ENCODE assay signal across 16 cellular contexts in the genomic region with DNA sequence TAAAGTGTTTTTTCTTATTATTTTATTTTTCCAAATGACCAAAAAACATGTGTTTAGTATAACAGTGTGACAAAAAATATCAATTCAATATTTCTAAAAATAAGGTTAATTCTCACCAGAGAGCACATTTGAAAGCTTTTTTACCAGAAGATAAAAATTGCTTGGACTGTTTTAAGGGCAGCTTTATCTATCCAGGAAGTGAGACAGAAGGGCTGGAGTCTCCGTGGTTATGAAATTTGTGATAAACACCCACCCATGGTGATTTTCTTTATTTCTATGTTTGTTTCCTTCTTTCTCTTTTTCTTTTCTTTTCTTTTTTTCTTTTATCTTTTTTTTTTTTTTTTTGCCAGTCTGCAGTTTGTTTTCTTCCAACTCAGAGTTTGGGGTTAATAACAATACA.
"Had no signal": no experiment of that assay in that cellular context is flagged by ENCODE, and none has a peak within 500 bp of the region (broad histone marks: within the 10 kb centered on the region; RNA-seq: fewer than 3 reads in every experiment).

No MANE protein-coding gene starts in this region.

- DNase-seq: activated CD4-positive, alpha-beta memory T cell treated with anti-CD3 and anti-CD28 coated beads for 36 hours; activated CD4-positive, alpha-beta T cell treated with anti-CD3 and anti-CD28 coated beads for 4 hours; activated naive CD8-positive, alpha-beta T cell treated with anti-CD3 and anti-CD28 coated beads for 36 hours; activated T-cell treated with anti-CD3 and anti-CD28 coated beads for 4 hours; body of pancreas; central memory CD4-positive, alpha-beta T cell; left colon; lower lobe of right lung; right lobe of liver; stimulated activated naive B cell treated with anti-CD40 and anti-IgM and Interleukin-4, amounts not matched to agents 10 μg/mL and 1 μg/mL and 100 μg/mL, for 72 hours had no signal

- H3K9me3 Mint-ChIP-seq: activated T-helper 1 cell treated with anti-CD3 and anti-CD28 coated beads, Interleukin-12 subunit alpha, Interleukin-12 subunit beta, Interleukin-2, Interleukin-4 antibody, amounts not matched to agents 30 ng/mL and 10 ng/mL and 1 ng/mL, durations not matched to agents 14 hours and 24 hours and 36 hours; T-helper 1 cell treated with Interleukin-12 subunit alpha and Interleukin-12 subunit beta and Interleukin-4 antibody, amounts not matched to agents 30 μg/mL and 1 μg/mL, for 36 hours had no signal

- H3K4me3 ChIP-seq: body of pancreas, coronary artery, lower lobe of right lung, right lobe of liver had no signal

- H3K36me3 Mint-ChIP-seq: activated CD4-positive, alpha-beta memory T cell treated with anti-CD3 and anti-CD28 coated beads for 36 hours; activated naive CD8-positive, alpha-beta T cell treated with anti-CD3 and anti-CD28 coated beads for 36 hours; stimulated activated naive B cell treated with anti-CD40 and anti-IgM and Interleukin-4, amounts not matched to agents 10 μg/mL and 1 μg/mL and 100 μg/mL, for 72 hours had no signal

- ATAC-seq: body of pancreas; left colon; lower lobe of right lung; stimulated activated naive B cell treated with anti-CD40 and anti-IgM and Interleukin-4, amounts not matched to agents 10 μg/mL and 1 μg/mL and 100 μg/mL, for 72 hours; WTC11 had no signal

- H3K4me3 Mint-ChIP-seq: activated CD4-positive, alpha-beta memory T cell treated with anti-CD3 and anti-CD28 coated beads for 36 hours; activated naive CD8-positive, alpha-beta T cell treated with anti-CD3 and anti-CD28 coated beads for 36 hours; activated T-helper 1 cell treated with anti-CD3 and anti-CD28 coated beads, Interleukin-12 subunit alpha, Interleukin-12 subunit beta, Interleukin-2, Interleukin-4 antibody, amounts not matched to agents 30 ng/mL and 10 ng/mL and 1 ng/mL, durations not matched to agents 14 hours and 24 hours and 36 hours; mesothelial cell of epicardium; nephron; stimulated activated naive B cell treated with anti-CD40 and anti-IgM and Interleukin-4, amounts not matched to agents 10 μg/mL and 1 μg/mL and 100 μg/mL, for 72 hours; T-helper 1 cell treated with Interleukin-12 subunit alpha and Interleukin-12 subunit beta and Interleukin-4 antibody, amounts not matched to agents 30 μg/mL and 1 μg/mL, for 36 hours; WTC11 had no signal

- H3K27ac Mint-ChIP-seq: activated CD4-positive, alpha-beta memory T cell treated with anti-CD3 and anti-CD28 coated beads for 36 hours; activated naive CD8-positive, alpha-beta T cell treated with anti-CD3 and anti-CD28 coated beads for 36 hours; activated T-helper 1 cell treated with anti-CD3 and anti-CD28 coated beads, Interleukin-12 subunit alpha, Interleukin-12 subunit beta, Interleukin-2, Interleukin-4 antibody, amounts not matched to agents 30 ng/mL and 10 ng/mL and 1 ng/mL, durations not matched to agents 14 hours and 24 hours and 36 hours; mesothelial cell of epicardium; nephron; stimulated activated naive B cell treated with anti-CD40 and anti-IgM and Interleukin-4, amounts not matched to agents 10 μg/mL and 1 μg/mL and 100 μg/mL, for 72 hours; T-helper 1 cell treated with Interleukin-12 subunit alpha and Interleukin-12 subunit beta and Interleukin-4 antibody, amounts not matched to agents 30 μg/mL and 1 μg/mL, for 36 hours; WTC11 had no signal

- H3K4me1 Mint-ChIP-seq: stimulated activated naive B cell treated with anti-CD40 and anti-IgM and Interleukin-4, amounts not matched to agents 10 μg/mL and 1 μg/mL and 100 μg/mL, for 72 hours had no signal
